In genomic region chr3:194472290-194472920, GRCh38 we compare ENCODE assay signal across 8 cellular contexts. TPM values are rescaled to one million over a fixed set of nuclear protein-coding genes. Genes with fewer than 3 reads are reported as not detected.
DNase-seq lines count a peak whose midpoint lies in the region; ATAC-seq and TF ChIP-seq lines count a peak whose summit lies in the region.

No MANE protein-coding gene starts in this region.

- peaks cover 5% of the 10 kb centered on the region for H3K36me3 ChIP-seq in NT2/D1 (ENCODE audit: insufficient read depth, insufficient read length, low read length)
- peaks cover 0 to 3% (median 0%) of the 10 kb centered on the region in 4 donors for H3K36me3 ChIP-seq in liver (ENCODE audit: control insufficient read depth in 4 of 4, insufficient read depth in 3 of 4, low read depth in 1 of 4, low read length in 3 of 4)
- no peaks in the 10 kb centered on the region for H3K36me3 ChIP-seq in upper lobe of left lung

- no peaks in the 10 kb centered on the region for H3K4me1 ChIP-seq in NT2/D1 (ENCODE audit: insufficient read depth, insufficient read length)
- H3K4me1 ChIP-seq in liver (ENCODE audit: control insufficient read depth in 4 of 4, insufficient read depth in 4 of 4, low read length in 3 of 4), result peaks cover 1 to 21% (median 16%) of the 10 kb centered on the region in 4 donors
- peaks cover 0 to 8% (median 4%) of the 10 kb centered on the region in 4 donors for H3K4me1 ChIP-seq in upper lobe of left lung

- peaks cover 5% of the 10 kb centered on the region for H3K36me3 Mint-ChIP-seq in central memory CD8-positive, alpha-beta T cell (ENCODE audit: insufficient read depth)

- 73% methylated on average over 4 of the region's 4 CpGs for WGBS in liver
- WGBS in upper lobe of left lung, 2 donors, result 69 to 76% methylated on average over 4 of the region's 4 CpGs

- ATAC-seq in GM19372 (IDR thresholded peaks at IDR 0.05; ENCODE audit: low read depth, unreplicated experiment), result peak; percentile 56
- peak; percentile 51 for ATAC-seq in HG03565 (IDR thresholded peaks at IDR 0.05; ENCODE audit: unreplicated experiment)
- peak; percentile 79 for ATAC-seq in central memory CD8-positive, alpha-beta T cell (replicated peaks; ENCODE audit: extremely low read depth, poor library complexity, severe bottlenecking)
- ATAC-seq in upper lobe of left lung (ENCODE audit: low FRiP score in 2 of 2), result peak; percentile 84 to 89

- H3K27ac ChIP-seq in liver (ENCODE audit: low read depth in 1 of 2, low read length in 2 of 2), result no peak overlapping the region
- no peak overlapping the region for H3K27ac ChIP-seq in upper lobe of left lung

- H3K27me3 ChIP-seq in NT2/D1 (ENCODE audit: insufficient read depth, insufficient read length) (no peaks in the 10 kb centered on the region), liver (ENCODE audit: control insufficient read depth in 4 of 4, insufficient read depth in 4 of 4, low read length in 3 of 4) (no peaks in the 10 kb centered on the region), upper lobe of left lung (no peaks in the 10 kb centered on the region)

- H3K9me3 Mint-ChIP-seq in central memory CD8-positive, alpha-beta T cell, result no peaks in the 10 kb centered on the region

- TF ChIP-seq POLR2A in upper lobe of left lung (IDR thresholded peaks at IDR 0.05), result no peak

- peak; percentile 87 to 96 for TF ChIP-seq RAD21 in liver (IDR thresholded peaks at IDR 0.05)

- H3K4me3 Mint-ChIP-seq in central memory CD8-positive, alpha-beta T cell, result no peak overlapping the region

- H3K9me3 ChIP-seq in NT2/D1 (ENCODE audit: insufficient read depth, low read length), result no peaks in the 10 kb centered on the region
- no peaks in the 10 kb centered on the region for H3K9me3 ChIP-seq in liver (ENCODE audit: control insufficient read depth in 4 of 4, low read length in 3 of 4)
- no peaks in the 10 kb centered on the region for H3K9me3 ChIP-seq in upper lobe of left lung

- no peak for TF ChIP-seq EP300 in upper lobe of left lung (IDR thresholded peaks at IDR 0.05)

- H3K9ac ChIP-seq in NT2/D1 (ENCODE audit: insufficient read length, low read depth), result no peak overlapping the region
- H3K9ac ChIP-seq in liver (ENCODE audit: low read depth in 1 of 2, low read length in 2 of 2), result no peak overlapping the region

- H3K4me1 Mint-ChIP-seq in central memory CD8-positive, alpha-beta T cell, result peaks cover 17% of the 10 kb centered on the region

- TF ChIP-seq CTCF in liver (IDR thresholded peaks at IDR 0.05; ENCODE audit: low read depth, low read length, missing input control) (peak; percentile 90), upper lobe of left lung (IDR thresholded peaks at IDR 0.05) (peak; percentile 83 to 94 (median 90))

- H3K27me3 Mint-ChIP-seq in central memory CD8-positive, alpha-beta T cell, result no peaks in the 10 kb centered on the region

- H3K4me3 ChIP-seq in NT2/D1 (ENCODE audit: insufficient read length, low read depth) (no peak overlapping the region), liver (ENCODE audit: low read depth in 1 of 3, low read length in 3 of 3) (no peak overlapping the region), upper lobe of left lung (no peak overlapping the region)

- peak; percentile 29 for DNase-seq in DMS153 (lab: John Stamatoyannopoulos, UW)
- DNase-seq in NT2/D1 (ENCODE audit: low read depth, low spot score), result peak; percentile 38
- no peak for DNase-seq in central memory CD8-positive, alpha-beta T cell (ENCODE audit: low spot score in 2 of 2)
- no peak for DNase-seq in upper lobe of left lung
- no peak for DNase-seq in NCI-H128 (lab: John Stamatoyannopoulos, UW; ENCODE audit: unreplicated experiment)

- peak overlapping the region; percentile 45 for H3K27ac Mint-ChIP-seq in central memory CD8-positive, alpha-beta T cell (ENCODE audit: low read depth)

TF ChIP-seq in liver, 16 proteins besides CTCF, POLR2A, EP300 and RAD21:
- no peak for TF ChIP-seq GABPA (IDR thresholded peaks at IDR 0.05 in 1 of 2, conservative IDR thresholded peaks at IDR 0.05 in 1 of 2)
- TF ChIP-seq MAX (IDR thresholded peaks at IDR 0.05), result no peak
- peak; percentile 8 for TF ChIP-seq YY1 (IDR thresholded peaks at IDR 0.05)
- TF ChIP-seq SP1 (IDR thresholded peaks at IDR 0.05), result no peak
- no peak for TF ChIP-seq HNF4A (conservative IDR thresholded peaks at IDR 0.05)
- no peak for TF ChIP-seq RXRA (IDR thresholded peaks at IDR 0.05)
TF ChIP-seq in liver: peak in this region for 1.

RNA-seq across cellular contexts. Expression of gene ATP13A3, which starts 14.4 kb away (rescaled TPM):
- total RNA-seq in liver, result 100 to 1,000 TPM in 1 of 2 donors, 10 to 100 TPM in 1; 77.8 to 257 TPM
- polyA plus RNA-seq in liver, result 10 to 100 TPM; 33.6 to 35.1 TPM
- total RNA-seq in upper lobe of left lung, result 100 to 1,000 TPM in 3 of 6 donors, 10 to 100 TPM in 3; 67.9 to 152 (median 94.6) TPM

Comparison
In these comparisons a context has a peak if more than half of its experiments do, and no peak if none do; other contexts are left out.
1. DNase-seq: peak in DMS153 (single experiment) and NT2/D1 (single experiment); none in central memory CD8-positive, alpha-beta T cell (0 of 2), upper lobe of left lung (0 of 2) and NCI-H128 (single experiment).
2. Peak in every context shown above with its lines, with median percentiles within 50 percentile points of each other: ATAC-seq.